In the genomic region with DNA sequence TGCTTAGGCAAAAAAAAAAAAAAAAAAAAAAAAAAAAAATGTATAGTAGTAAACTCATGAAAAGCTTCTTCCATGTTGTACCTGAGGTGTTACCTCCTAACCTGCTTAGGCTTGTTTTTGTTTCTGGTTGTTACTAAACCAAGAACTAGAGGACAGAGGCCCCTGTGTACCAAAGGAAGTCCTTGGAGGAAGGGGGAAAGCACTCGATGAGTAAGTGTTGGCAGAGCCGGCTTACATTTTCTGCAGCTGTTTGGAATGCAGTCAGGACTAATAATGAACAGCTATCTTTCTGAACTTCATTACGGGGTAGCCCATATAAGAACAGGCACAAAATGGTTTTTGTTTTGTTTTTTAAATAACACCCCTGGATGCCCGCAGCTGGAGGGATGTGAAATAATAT, we compare ENCODE assay signal across 18 cellular contexts.
DNase-seq lines count a peak whose midpoint lies in the region; FAIRE-seq and TF ChIP-seq lines count a peak whose summit lies in the region.
"Had no signal": no experiment of that assay in that cellular context is flagged by ENCODE, and none has a peak within 500 bp of the region (broad histone marks: within the 10 kb centered on the region; RNA-seq: fewer than 3 reads in every experiment).

No MANE protein-coding gene starts in this region.

- no peaks in the 10 kb centered on the region for H3K79me2 ChIP-seq in endothelial cell of umbilical vein (ENCODE audit: control insufficient read depth, insufficient read depth, low read length)

- H3K9ac ChIP-seq in endothelial cell of umbilical vein (replicated peaks; ENCODE audit: extremely low read depth, insufficient read depth, low read length): no peak overlapping the region

- H2AFZ ChIP-seq in endothelial cell of umbilical vein (ENCODE audit: low read depth, low read length): no peak overlapping the region

- DNase-seq in NCI-H510A treated with DMSO at 0.1 percent for 48 hours (lab: John Stamatoyannopoulos, UW) (peak; percentile 12), NCI-H510A (lab: John Stamatoyannopoulos, UW) (no peak), endothelial cell of umbilical vein (ENCODE audit: low read depth, low spot score) (peak; percentile 39), right atrium auricular region (ENCODE audit: low spot score) (peak; percentile 38), NCI-H82 treated with DMSO at 0.1 percent for 48 hours (lab: John Stamatoyannopoulos, UW; ENCODE audit: unreplicated experiment) (no peak), NCI-H1694 (lab: John Stamatoyannopoulos, UW) (no peak), ovary (no peak)
- DNase-seq in activated CD4-positive, alpha-beta T cell treated with anti-CD3 and anti-CD28 coated beads for 1 hour: no peak
- DNase-seq: activated effector memory CD4-positive, alpha-beta T cell treated with anti-CD3 and anti-CD28 coated beads, Interleukin-2, amount 50 U/mL, for 16 hours; amygdala; esophagus squamous epithelium; NCI-H2107; posterior cingulate gyrus; stimulated activated naive B cell treated with anti-CD40 and anti-IgM and Interleukin-4, amounts not matched to agents 10 μg/mL and 1 μg/mL and 100 μg/mL, for 72 hours had no signal

- BruUV-seq in endothelial cell of umbilical vein (replicated peaks; lab: Mats Ljungman, UMichigan): no TSS peak

- WGBS in ovary, 3 donors: 6 to 19% (median 14%) methylated on average over 4 of the region's 4 CpGs

- POLR2A ChIA-PET in endothelial cell of umbilical vein (lab: Charles Lee): no interaction called here

- H3K27me3 ChIP-seq in endothelial cell of umbilical vein (ENCODE audit: control insufficient read depth in 2 of 2, insufficient read depth in 2 of 2, low read length in 2 of 2) (peaks cover 2 to 3% of the 10 kb centered on the region in 2 experiments), right atrium auricular region (no peaks in the 10 kb centered on the region), ovary (no peaks in the 10 kb centered on the region)
- H3K27me3 ChIP-seq: esophagus squamous epithelium, tibial nerve had no signal

- TF ChIP-seq CTCF in endothelial cell of umbilical vein (IDR thresholded peaks at IDR 0.05; ENCODE audit: extremely low read depth in 1 of 2, insufficient read depth in 1 of 2, low read depth in 1 of 2, low read length in 2 of 2) (no peak), right atrium auricular region (IDR thresholded peaks at IDR 0.05) (no peak), ovary (IDR thresholded peaks at IDR 0.05) (no peak)

- H3K36me3 ChIP-seq in endothelial cell of umbilical vein (ENCODE audit: control insufficient read depth in 2 of 2, extremely low read depth in 1 of 2, insufficient read depth in 2 of 2, low read length in 2 of 2) (no peaks in the 10 kb centered on the region), right atrium auricular region (no peaks in the 10 kb centered on the region), ovary (no peaks in the 10 kb centered on the region)
- H3K36me3 ChIP-seq: esophagus squamous epithelium, tibial nerve had no signal

- H3K9me1 ChIP-seq in endothelial cell of umbilical vein (replicated peaks; ENCODE audit: control insufficient read depth, extremely low read depth, insufficient read depth, low read length): no peaks in the 10 kb centered on the region

- dilution Hi-C loops in endothelial cell of umbilical vein (cut with MboI; ENCODE audit: extremely low pct_ligation_motif_present, low sequenced_read_pairs): no loop called here

- TF ChIP-seq EP300 in ovary (IDR thresholded peaks at IDR 0.05): no peak

- H4K20me1 ChIP-seq in endothelial cell of umbilical vein (replicated peaks; ENCODE audit: control insufficient read depth, extremely low read depth, insufficient read depth, low read length): no peaks in the 10 kb centered on the region

- H3K27ac ChIP-seq in endothelial cell of umbilical vein (ENCODE audit: insufficient read depth, low read depth, low read length): no peak overlapping the region
- H3K27ac ChIP-seq in right atrium auricular region: no peak overlapping the region
- H3K27ac ChIP-seq in ovary: no peak overlapping the region
- H3K27ac ChIP-seq: 22Rv1, C4-2B, esophagus squamous epithelium, tibial nerve, VCaP had no signal

- FAIRE-seq in endothelial cell of umbilical vein (lab: Jason Lieb, UNC): no peak

- H3K4me2 ChIP-seq in endothelial cell of umbilical vein (ENCODE audit: insufficient read depth, low read length): no peak overlapping the region

- no peaks in the 10 kb centered on the region for H3K9me3 ChIP-seq in endothelial cell of umbilical vein (replicated peaks; ENCODE audit: control insufficient read depth, insufficient read depth, low read length)
- no peaks in the 10 kb centered on the region for H3K9me3 ChIP-seq in right atrium auricular region
- no peaks in the 10 kb centered on the region for H3K9me3 ChIP-seq in ovary
- H3K9me3 ChIP-seq: esophagus squamous epithelium, tibial nerve had no signal

- H3K4me1 ChIP-seq in endothelial cell of umbilical vein (ENCODE audit: control insufficient read depth, extremely low read depth, insufficient read depth, low read length) (no peaks in the 10 kb centered on the region), right atrium auricular region (no peaks in the 10 kb centered on the region), ovary (ENCODE audit: insufficient read depth) (no peaks in the 10 kb centered on the region)
- H3K4me1 ChIP-seq: esophagus squamous epithelium had no signal

- H3K4me3 ChIP-seq in endothelial cell of umbilical vein (replicated peaks in 1 of 3; ENCODE audit: insufficient read depth in 1 of 3, low read depth in 1 of 3, low read length in 3 of 3) (no peak overlapping the region), right atrium auricular region (no peak overlapping the region), ovary (no peak overlapping the region)
- H3K4me3 ChIP-seq: esophagus squamous epithelium, tibial nerve had no signal

- CTCF ChIA-PET in endothelial cell of umbilical vein (lab: Charles Lee): no interaction called here

- intact Hi-C loops in endothelial cell of umbilical vein (cut with micrococcal nuclease) (no loop called here), ovary (cut with DNase I) (no loop called here)

- TF ChIP-seq POLR2A in endothelial cell of umbilical vein (IDR thresholded peaks at IDR 0.05; ENCODE audit: low read depth, low read length) (no peak), ovary (IDR thresholded peaks at IDR 0.05) (no peak)

TF ChIP-seq in endothelial cell of umbilical vein, 7 proteins besides CTCF, POLR2A, EP300 and RAD21:
- TF ChIP-seq JUN (IDR thresholded peaks at IDR 0.05; ENCODE audit: borderline replicate concordance, insufficient read depth, insufficient read length, low read depth) (no peak), MYC (IDR thresholded peaks at IDR 0.05; ENCODE audit: low read depth, low read length) (no peak), POLR2AphosphoS5 (IDR thresholded peaks at IDR 0.05; ENCODE audit: insufficient read depth, low read depth, low read length) (no peak), FOS (IDR thresholded peaks at IDR 0.05; ENCODE audit: borderline replicate concordance, insufficient read depth, low read length) (no peak), GATA2 (IDR thresholded peaks at IDR 0.05; ENCODE audit: insufficient read depth, insufficient read length, low read depth, low read length) (no peak), EZH2 (IDR thresholded peaks at IDR 0.05; ENCODE audit: borderline replicate concordance, low read depth, low read length, severe bottlenecking) (no peak)
- TF ChIP-seq, protein P1, sequence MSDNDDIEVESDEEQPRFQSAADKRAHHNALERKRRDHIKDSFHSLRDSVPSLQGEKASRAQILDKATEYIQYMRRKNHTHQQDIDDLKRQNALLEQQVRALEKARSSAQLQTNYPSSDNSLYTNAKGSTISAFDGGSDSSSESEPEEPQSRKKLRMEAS (IDR thresholded peaks at IDR 0.05; ENCODE audit: insufficient read depth, insufficient read length): no peak

Comparison
In these comparisons a context has a peak if more than half of its experiments do, and no peak if none do; other contexts are left out.
1. DNase-seq: peak in NCI-H510A treated with DMSO at 0.1 percent for 48 hours (single experiment), endothelial cell of umbilical vein (single experiment) and right atrium auricular region (single experiment); none in NCI-H510A (single experiment), NCI-H82 treated with DMSO at 0.1 percent for 48 hours (single experiment), NCI-H1694 (single experiment), activated CD4-positive, alpha-beta T cell treated with anti-CD3 and anti-CD28 coated beads for 1 hour (single experiment) and ovary (0 of 5).